Comparison of ENCODE assay signal across 7 cellular contexts in genomic region chr2:170605862-170606261, GRCh38.
"Had no signal": no experiment of that assay in that cellular context is flagged by ENCODE, and none has a peak within 500 bp of the region (broad histone marks: within the 10 kb centered on the region; RNA-seq: fewer than 3 reads in every experiment).

No MANE protein-coding gene starts in this region.

- H3K9me3 ChIP-seq: HAP-1 had no signal

- H3K4me2 ChIP-seq: GM23338 had no signal

- H3K4me1 ChIP-seq: HAP-1 had no signal

- H3K4me3 ChIP-seq: GM23338, HAP-1 had no signal

- FAIRE-seq: HepG2 had no signal

- H3K36me3 ChIP-seq: HAP-1 had no signal

- ATAC-seq: GM23338, HCT116, HepG2 had no signal

- H3K27ac ChIP-seq: HL-60 had no signal

- DNase-seq: H7, HFFc6 had no signal
